ENCODE assay signal across 8 cellular contexts in genomic region chr7:30062587-30062986, GRCh38. TPM values are rescaled to one million over a fixed set of nuclear protein-coding genes. Genes with fewer than 3 reads are reported as not detected.
DNase-seq lines count a peak whose midpoint lies in the region; ATAC-seq and TF ChIP-seq lines count a peak whose summit lies in the region.

No MANE protein-coding gene starts in this region.

- peak; percentile 55 for TF ChIP-seq CTCF in OCI-LY3 (IDR thresholded peaks at IDR 0.05; ENCODE audit: low read depth, low read length)
- peak; percentile 38 to 87 (median 74) for TF ChIP-seq CTCF in dorsolateral prefrontal cortex (IDR thresholded peaks at IDR 0.05 in 54 of 56, conservative IDR thresholded peaks at IDR 0.05 in 2 of 56; ENCODE audit: low read depth in 1 of 56, partially characterized antibody in 56 of 56)
- peak; percentile 57 for TF ChIP-seq CTCF in mesothelial cell of epicardium (IDR thresholded peaks at IDR 0.05; ENCODE audit: unreplicated experiment)

- peak; percentile 12 for DNase-seq in NCI-H1436 (lab: John Stamatoyannopoulos, UW)
- no peak for DNase-seq in NCI-H1436 treated with DMSO at 0.1 percent for 48 hours (lab: John Stamatoyannopoulos, UW)
- no peak for DNase-seq in dorsolateral prefrontal cortex
- no peak for DNase-seq in mesothelial cell of epicardium (ENCODE audit: low spot score in 2 of 2, unreplicated experiment in 2 of 2)
- no peak for DNase-seq in activated CD4-positive, CD25-positive, alpha-beta regulatory T cell (lab: John Stamatoyannopoulos, UW)
- no peak for DNase-seq in effector memory CD4-positive, alpha-beta T cell

- H3K27ac Mint-ChIP-seq in mesothelial cell of epicardium: no peak overlapping the region

- peak; percentile 62 for ATAC-seq in HG02798 (IDR thresholded peaks at IDR 0.05; ENCODE audit: poor library complexity, unreplicated experiment)

- intact Hi-C loops in dorsolateral prefrontal cortex (cut with DNase I): loop anchor here (5.0 to 10.0 kb wide), 3 partner anchors 138 to 310 kb away; no protein-coding TSS in a partner anchor

- peaks cover 27% of the 10 kb centered on the region for H3K36me3 Mint-ChIP-seq in mesothelial cell of epicardium

- H2AFZ ChIP-seq in OCI-LY3 (ENCODE audit: low read depth, low read length): no peak overlapping the region

- no peak overlapping the region for H3K4me3 Mint-ChIP-seq in mesothelial cell of epicardium

- no peak overlapping the region for H3K9ac ChIP-seq in OCI-LY3 (ENCODE audit: low read length)

- peaks cover 4% of the 10 kb centered on the region for H3K4me1 Mint-ChIP-seq in mesothelial cell of epicardium

- no peak overlapping the region for H3K27ac ChIP-seq in OCI-LY3 (ENCODE audit: low read length)
- H3K27ac ChIP-seq in dorsolateral prefrontal cortex: no peak overlapping the region
- H3K27ac ChIP-seq in effector memory CD4-positive, alpha-beta T cell (ENCODE audit: insufficient read depth, low read length, poor library complexity, severe bottlenecking): no peak overlapping the region

- H3K79me2 ChIP-seq in OCI-LY3 (ENCODE audit: low read length): no peaks in the 10 kb centered on the region

- H3K9me3 ChIP-seq in OCI-LY3 (ENCODE audit: insufficient read depth, low read length): no peaks in the 10 kb centered on the region
- no peaks in the 10 kb centered on the region for H3K9me3 ChIP-seq in effector memory CD4-positive, alpha-beta T cell (ENCODE audit: control insufficient read depth, low read length)

- H3K4me3 ChIP-seq in OCI-LY3 (ENCODE audit: low read length) (no peak overlapping the region), dorsolateral prefrontal cortex (no peak overlapping the region)
- no peak overlapping the region for H3K4me3 ChIP-seq in effector memory CD4-positive, alpha-beta T cell (ENCODE audit: insufficient read depth, low read depth, low read length, poor library complexity, severe bottlenecking)

- H3K36me3 ChIP-seq in OCI-LY3 (replicated peaks; ENCODE audit: low read depth, low read length): peaks cover 13% of the 10 kb centered on the region
- no peaks in the 10 kb centered on the region for H3K36me3 ChIP-seq in effector memory CD4-positive, alpha-beta T cell (ENCODE audit: control insufficient read depth, insufficient read depth, low read length)

- no peaks in the 10 kb centered on the region for H3K27me3 ChIP-seq in OCI-LY3 (ENCODE audit: low read depth, low read length)
- no peaks in the 10 kb centered on the region for H3K27me3 ChIP-seq in dorsolateral prefrontal cortex
- no peaks in the 10 kb centered on the region for H3K27me3 ChIP-seq in effector memory CD4-positive, alpha-beta T cell (replicated peaks; ENCODE audit: control insufficient read depth, insufficient read depth, low read length, poor library complexity, severe bottlenecking)

- no peaks in the 10 kb centered on the region; the same call in 1 of the 2 replicates for H4K20me1 ChIP-seq in OCI-LY3 (ENCODE audit: insufficient read depth, low read length)

- H3K9me3 Mint-ChIP-seq in mesothelial cell of epicardium: peaks cover 8% of the 10 kb centered on the region

- peaks cover 7% of the 10 kb centered on the region for H3K4me1 ChIP-seq in OCI-LY3 (ENCODE audit: low read length)
- no peaks in the 10 kb centered on the region for H3K4me1 ChIP-seq in effector memory CD4-positive, alpha-beta T cell (ENCODE audit: control insufficient read depth, insufficient read depth, low read length, poor library complexity, severe bottlenecking)

- no peaks in the 10 kb centered on the region for H3K27me3 Mint-ChIP-seq in mesothelial cell of epicardium (ENCODE audit: low read depth)

- H3K4me2 ChIP-seq in OCI-LY3 (ENCODE audit: low read length): no peak overlapping the region

RNA-seq across cellular contexts. Expression of gene PLEKHA8, which starts 34.4 kb away (rescaled TPM):
- 10 to 100 TPM; 11.8 to 29.6 (median 17.7) TPM for total RNA-seq in dorsolateral prefrontal cortex
- total RNA-seq in mesothelial cell of epicardium: 39.8 to 43.5 TPM (median 40.3 TPM) in 3 replicates

RNA-seq across cellular contexts. Expression of gene FKBP14, which starts 36.1 kb away (rescaled TPM):
- total RNA-seq in dorsolateral prefrontal cortex (10 to 100 TPM in 102 of 120 experiments, 1 to 10 TPM in 18; 7.0 to 20.9 (median 12.4) TPM), mesothelial cell of epicardium (42.4 to 48.0 TPM (median 45.5 TPM) in 3 replicates)
